ENCODE assay signal across 8 cellular contexts in the genomic region with DNA sequence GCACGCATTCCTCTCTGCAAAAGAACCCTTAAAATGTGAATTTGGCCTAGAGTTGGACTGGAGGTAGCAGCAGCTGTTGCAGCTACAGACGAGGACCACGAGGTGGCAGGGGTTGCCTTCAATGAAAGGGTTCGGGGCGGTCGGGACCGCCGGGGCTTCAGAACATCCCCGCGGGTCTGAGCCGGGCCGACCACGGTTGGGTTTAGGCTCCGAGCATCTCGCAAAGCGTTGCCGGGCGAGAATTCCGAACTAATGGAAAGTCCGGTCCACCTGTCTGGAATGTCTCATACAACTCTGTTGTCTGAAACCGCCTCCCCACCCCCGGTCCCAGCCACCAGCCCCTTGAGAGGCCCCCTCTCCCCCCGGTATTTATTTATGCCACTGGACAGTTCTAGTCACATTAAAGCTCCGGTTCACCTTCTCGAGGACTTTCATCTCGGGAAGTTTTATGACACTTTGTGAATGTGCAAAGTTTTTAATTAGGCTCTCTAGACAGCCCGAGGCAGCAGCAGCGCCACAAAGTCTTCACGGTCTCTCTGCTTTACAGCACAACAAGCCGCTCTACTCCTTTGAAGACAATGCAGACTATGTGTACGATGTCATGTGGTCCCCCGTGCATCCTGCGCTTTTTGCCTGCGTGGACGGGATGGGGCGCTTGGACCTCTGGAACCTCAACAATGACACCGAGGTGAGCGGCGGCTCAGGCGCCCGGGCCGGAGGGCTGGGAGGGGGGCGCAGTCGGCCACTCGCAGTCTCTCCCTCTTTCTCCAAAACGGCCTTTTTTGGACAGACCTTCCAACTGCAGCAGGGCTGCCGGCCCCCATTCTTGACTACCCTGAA.
DNase-seq lines count a peak whose midpoint lies in the region; ATAC-seq, FAIRE-seq and TF ChIP-seq lines count a peak whose summit lies in the region.

No MANE protein-coding gene starts in this region.

- H3K36me3 ChIP-seq in BLaER1 treated with 17β-estradiol and CSF1 and Interleukin-3, amounts not matched to agents 10 nM and 100 nM: no peaks in the 10 kb centered on the region
- no peaks in the 10 kb centered on the region for H3K36me3 ChIP-seq in H1 (ENCODE audit: control insufficient read depth in 2 of 4, insufficient read depth in 4 of 4, low read length in 3 of 4)
- H3K36me3 ChIP-seq in mesenchymal stem cell (ENCODE audit: control insufficient read depth in 1 of 2, insufficient read depth in 2 of 2, low read depth in 1 of 2, low read length in 2 of 2): no peaks in the 10 kb centered on the region

- no peak overlapping the region for H3K27ac ChIP-seq in BLaER1 treated with 17β-estradiol and CSF1 and Interleukin-3, amounts not matched to agents 10 nM and 100 nM
- H3K27ac ChIP-seq in H1 (ENCODE audit: low read depth, low read length) (no peak overlapping the region), mesenchymal stem cell (ENCODE audit: low read length, poor library complexity, severe bottlenecking) (no peak overlapping the region)

- H4K91ac ChIP-seq in H1 (replicated peaks; ENCODE audit: insufficient read length, low read length) (no peak overlapping the region), mesenchymal stem cell (ENCODE audit: low read length) (no peak overlapping the region)

- FAIRE-seq in H1 (lab: Jason Lieb, UNC): no peak

- H3K18ac ChIP-seq in H1 (ENCODE audit: extremely low read depth, low read length) (no peak overlapping the region), mesenchymal stem cell (ENCODE audit: low read depth in 1 of 2, low read length in 2 of 2) (no peak overlapping the region)

- H3K4ac ChIP-seq in H1 (replicated peaks; ENCODE audit: insufficient read length, low read depth, low read length): no peak overlapping the region
- no peak overlapping the region for H3K4ac ChIP-seq in mesenchymal stem cell (ENCODE audit: low read depth in 1 of 2, low read length in 2 of 2)

- no peaks in the 10 kb centered on the region for H3K79me2 ChIP-seq in H1 (ENCODE audit: control insufficient read depth in 1 of 2, insufficient read depth in 2 of 2, low read length in 2 of 2)

- H2AK5ac ChIP-seq in H1 (ENCODE audit: low read depth, low read length): no peak overlapping the region
- H2AK5ac ChIP-seq in mesenchymal stem cell (ENCODE audit: low read length, severe bottlenecking): no peak overlapping the region

- WGBS in H1 (ENCODE audit: extremely low coverage in 1 of 2, insufficient coverage in 1 of 2, insufficient read length in 1 of 2, insufficient replicate concordance in 2 of 2, low coverage in 1 of 2, low lambda C conversion rate in 2 of 2, missing lambda C conversion rate in 1 of 2), 2 experiments: 5% methylated on average over 38 of the region's 47 CpGs; no CpG with 5 or more reads in 1 of the 2 experiments
- WGBS in mesenchymal stem cell: 2% methylated on average over 45 of the region's 47 CpGs

- peaks cover 6% of the 10 kb centered on the region for H3K23me2 ChIP-seq in H1 (ENCODE audit: low read depth, low read length)

- H3K4me3 ChIP-seq in BLaER1 treated with 17β-estradiol and CSF1 and Interleukin-3, amounts not matched to agents 10 nM and 100 nM: peak overlapping the region; percentile 49 to 70 (median 59)
- peak overlapping the region; percentile 38 to 63 (median 48); a peak in 7 of 8 replicates for H3K4me3 ChIP-seq in H1 (ENCODE audit: extremely low read depth in 1 of 4, insufficient read depth in 2 of 4, low read depth in 3 of 4, low read length in 4 of 4)
- peak overlapping the region; percentile 44 to 85 for H3K4me3 ChIP-seq in mesenchymal stem cell (ENCODE audit: insufficient read depth in 1 of 2, low read depth in 1 of 2, low read length in 2 of 2)

- H2AFZ ChIP-seq in H1 (ENCODE audit: low read length) (0 out of 2 replicates have a peak overlapping the region, but pooled peaks have one; percentile 58), mesenchymal stem cell (ENCODE audit: low read depth, low read length) (peak overlapping the region; percentile 72)

- peak; percentile 78 to 89 (median 81) for TF ChIP-seq CTCF in H1 (IDR thresholded peaks at IDR 0.05; ENCODE audit: control extremely low read depth in 1 of 3, insufficient read depth in 1 of 3, low read depth in 1 of 3, low read length in 3 of 3)

- TF ChIP-seq POLR2A in H1 (IDR thresholded peaks at IDR 0.05; ENCODE audit: control extremely low read depth in 1 of 2, low read depth in 2 of 2, low read length in 2 of 2): no peak

- POLR2A ChIA-PET in H1 (lab: Charles Lee; ENCODE audit: partially characterized antibody): no interaction called here

- H3K23ac ChIP-seq in H1 (ENCODE audit: insufficient read length) (no peak overlapping the region), mesenchymal stem cell (ENCODE audit: low read length in 2 of 2) (no peak overlapping the region)

- peaks cover 23 to 32% (median 28%) of the 10 kb centered on the region in 11 experiments for H3K27me3 ChIP-seq in BLaER1 treated with 17β-estradiol and CSF1 and Interleukin-3, amounts not matched to agents 10 nM and 100 nM
- H3K27me3 ChIP-seq in H1 (replicated peaks in 1 of 4; ENCODE audit: control insufficient read depth in 3 of 4, extremely low read depth in 1 of 4, insufficient read depth in 3 of 4, low read length in 3 of 4) (peaks cover 3 to 18% (median 9%) of the 10 kb centered on the region in 4 experiments), mesenchymal stem cell (ENCODE audit: control insufficient read depth in 1 of 2, insufficient read depth in 1 of 2, low read length in 2 of 2) (peaks cover 0 to 11% of the 10 kb centered on the region in 2 experiments)

- peaks cover 0 to 6% (median 5%) of the 10 kb centered on the region in 10 experiments; a peak in 10 of 20 replicates for H3K4me1 ChIP-seq in BLaER1 treated with 17β-estradiol and CSF1 and Interleukin-3, amounts not matched to agents 10 nM and 100 nM
- H3K4me1 ChIP-seq in H1 (replicated peaks in 1 of 4; ENCODE audit: control insufficient read depth in 3 of 4, insufficient read depth in 4 of 4, low read length in 3 of 4): peaks cover 0 to 2% (median 0%) of the 10 kb centered on the region in 4 experiments; a peak in 2 of 7 replicates
- H3K4me1 ChIP-seq in mesenchymal stem cell (ENCODE audit: control insufficient read depth, insufficient read depth, low read depth, low read length): peaks cover 2% of the 10 kb centered on the region

- H3K79me1 ChIP-seq in H1 (ENCODE audit: low read depth, low read length) (no peaks in the 10 kb centered on the region), mesenchymal stem cell (replicated peaks; ENCODE audit: low read length, poor library complexity, severe bottlenecking) (no peaks in the 10 kb centered on the region)

- H3K9ac ChIP-seq in BLaER1 treated with 17β-estradiol and CSF1 and Interleukin-3, amounts not matched to agents 10 nM and 100 nM: peak overlapping the region in 7 of 11 experiments; percentile 0 to 50 (median 34); a peak in 9 of 22 replicates
- H3K9ac ChIP-seq in H1 (replicated peaks in 1 of 4; ENCODE audit: extremely low read depth in 1 of 4, low read depth in 3 of 4, low read length in 3 of 4) (no peak overlapping the region; a peak in 2 of 7 replicates), mesenchymal stem cell (ENCODE audit: low read length) (peak overlapping the region; percentile 72)

- H2BK5ac ChIP-seq in H1 (ENCODE audit: low read depth, low read length) (no peak overlapping the region), mesenchymal stem cell (ENCODE audit: low read depth, low read length, poor library complexity, severe bottlenecking) (no peak overlapping the region)

- peak; percentile 95 to 96 for TF ChIP-seq RAD21 in H1 (IDR thresholded peaks at IDR 0.05 in 1 of 2, conservative IDR thresholded peaks at IDR 0.05 in 1 of 2; ENCODE audit: low read depth in 2 of 2, low read length in 2 of 2)

- no peak overlapping the region for H2BK20ac ChIP-seq in H1 (ENCODE audit: low read length)

- peak overlapping the region; percentile 74 to 94 (median 87) for H3K4me2 ChIP-seq in BLaER1 treated with 17β-estradiol and CSF1 and Interleukin-3, amounts not matched to agents 10 nM and 100 nM
- peak overlapping the region; percentile 78 to 94 for H3K4me2 ChIP-seq in H1 (ENCODE audit: insufficient read depth in 1 of 2, low read depth in 2 of 2, low read length in 2 of 2)
- H3K4me2 ChIP-seq in mesenchymal stem cell (ENCODE audit: low read length, poor library complexity, severe bottlenecking): peak overlapping the region; percentile 98

- H2BK15ac ChIP-seq in H1 (ENCODE audit: low read length) (no peak overlapping the region), mesenchymal stem cell (ENCODE audit: low read depth, poor library complexity, severe bottlenecking) (no peak overlapping the region)

- CTCF ChIA-PET in H1 (lab: Charles Lee; ENCODE audit: partially characterized antibody): interaction anchor here (0.6 to 2.0 kb wide), 18 partner anchors 10 to 952 kb away, joined by 3 to 9 read pairs (median 4); a partner anchor contains a TSS

- no peak overlapping the region for H3K56ac ChIP-seq in H1 (replicated peaks; ENCODE audit: insufficient read length, low read depth, low read length)

- H4K20me1 ChIP-seq in BLaER1 treated with 17β-estradiol and CSF1 and Interleukin-3, amounts not matched to agents 10 nM and 100 nM: peaks cover 0 to 4% (median 0%) of the 10 kb centered on the region in 11 experiments; a peak in 1 of 22 replicates
- no peaks in the 10 kb centered on the region for H4K20me1 ChIP-seq in H1 (replicated peaks in 1 of 2; ENCODE audit: control insufficient read depth in 1 of 2, insufficient read depth in 2 of 2, low read length in 2 of 2)

- H2BK12ac ChIP-seq in H1 (ENCODE audit: low read depth, low read length): no peak overlapping the region
- H2BK12ac ChIP-seq in mesenchymal stem cell (ENCODE audit: low read length in 2 of 2): no peak overlapping the region

- no peaks in the 10 kb centered on the region for H3K9me3 ChIP-seq in BLaER1 treated with 17β-estradiol and CSF1 and Interleukin-3, amounts not matched to agents 10 nM and 100 nM (replicated peaks in 1 of 11)
- no peaks in the 10 kb centered on the region for H3K9me3 ChIP-seq in H1 (ENCODE audit: insufficient read depth in 2 of 2, low read depth in 1 of 2, low read length in 1 of 2)
- no peaks in the 10 kb centered on the region for H3K9me3 ChIP-seq in mesenchymal stem cell (ENCODE audit: control insufficient read depth, low read length)

- H2BK120ac ChIP-seq in H1 (replicated peaks; ENCODE audit: low read depth, low read length) (no peak overlapping the region), mesenchymal stem cell (ENCODE audit: low read depth, low read length) (no peak overlapping the region)

- no peak overlapping the region for H4K5ac ChIP-seq in H1 (ENCODE audit: insufficient read length, low read depth, low read length)

- peak; percentile 89 for ATAC-seq in GM19324 (IDR thresholded peaks at IDR 0.05; ENCODE audit: low FRiP score, unreplicated experiment)
- ATAC-seq in HG03460 (IDR thresholded peaks at IDR 0.05; ENCODE audit: unreplicated experiment): peak; percentile 71

- H4K8ac ChIP-seq in H1 (ENCODE audit: extremely low read depth, insufficient read depth, low read length) (no peak overlapping the region), mesenchymal stem cell (ENCODE audit: low read length) (no peak overlapping the region)

- DNase-seq in NCI-H526 treated with DMSO at 0.1 percent for 48 hours (lab: John Stamatoyannopoulos, UW) (peak; percentile 85), H1 (ENCODE audit: low read depth in 1 of 2, low spot score in 2 of 2) (peak in 1 of 2 experiments; percentile 71), mesenchymal stem cell (peak; percentile 58)
- DNase-seq in activated CD8-positive, alpha-beta memory T cell treated with anti-CD3 and anti-CD28 coated beads for 24 hours: peak; percentile 76
- peak; percentile 16 for DNase-seq in stimulated activated CD8-positive, alpha-beta memory T cell treated with anti-CD3 and anti-CD28 coated beads, Interleukin-12 subunit alpha, Interleukin-12 subunit beta, amount 100 ng/mL, for 24 hours (ENCODE audit: extremely low read depth)

- H3K14ac ChIP-seq in H1 (ENCODE audit: insufficient read length) (no peak overlapping the region), mesenchymal stem cell (ENCODE audit: low read length in 2 of 2) (no peak overlapping the region)

- no peak for TF ChIP-seq EP300 in H1 (IDR thresholded peaks at IDR 0.05; ENCODE audit: borderline replicate concordance in 1 of 2, low read depth in 2 of 2, low read length in 2 of 2)

Comparison
In these comparisons a context has a peak if more than half of its experiments do, and no peak if none do; other contexts are left out.
1. H3K9ac ChIP-seq: peak in BLaER1 treated with 17β-estradiol and CSF1 and Interleukin-3, amounts not matched to agents 10 nM and 100 nM (7 of 11) and mesenchymal stem cell (single experiment); none in H1 (0 of 4).
2. Peak in every context shown above with its lines, with median percentiles within 50 percentile points of each other: H3K4me2 ChIP-seq and H3K4me3 ChIP-seq.